ENCODE assay signal across 32 cellular contexts in the genomic region with DNA sequence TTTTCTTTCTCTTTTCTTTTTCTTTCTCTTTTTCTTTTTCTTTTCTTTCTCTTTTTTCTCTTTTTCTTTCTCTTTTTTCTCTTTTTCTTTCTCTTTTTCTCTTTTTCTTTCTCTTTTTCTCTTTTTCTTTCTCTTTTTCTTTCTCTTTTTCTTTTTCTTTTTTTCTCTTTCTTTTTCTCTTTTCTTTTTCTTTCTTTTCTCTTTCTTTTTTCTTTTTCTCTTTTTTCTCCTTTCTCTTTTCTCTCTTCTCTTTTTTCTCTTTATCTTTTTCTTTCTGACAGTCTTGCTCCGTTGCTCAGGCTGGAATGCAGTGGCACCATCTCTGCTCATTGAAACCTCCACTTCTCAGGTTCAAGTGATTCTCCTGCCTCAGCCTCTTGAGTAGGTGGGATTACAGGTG.
"Had no signal": no experiment of that assay in that cellular context is flagged by ENCODE, and none has a peak within 500 bp of the region (broad histone marks: within the 10 kb centered on the region; RNA-seq: fewer than 3 reads in every experiment).

No MANE protein-coding gene starts in this region.

- ATAC-seq: activated T-helper 17 cell treated with anti-CD3 and anti-CD28 coated beads, Interleukin-2, amount 50 U/mL, for 72 hours had no signal

- H3K4me3 Mint-ChIP-seq: activated CD4-positive, alpha-beta T cell treated with anti-CD3 and anti-CD28 coated beads, Interleukin-2, amount 10 ng/mL, durations not matched to agents 24 days and 14 days; activated naive CD8-positive, alpha-beta T cell treated with anti-CD3 and anti-CD28 coated beads for 36 hours; activated T-helper 17 cell treated with anti-CD3 and anti-CD28 coated beads, Interleukin-2, amount 50 U/mL, for 72 hours had no signal

- H3K9me3 Mint-ChIP-seq: activated naive CD8-positive, alpha-beta T cell treated with anti-CD3 and anti-CD28 coated beads for 36 hours; activated T-helper 17 cell treated with anti-CD3 and anti-CD28 coated beads, Interleukin-2, amount 50 U/mL, for 72 hours had no signal

- H3K4me3 ChIP-seq: MG63 had no signal

- H3K27ac Mint-ChIP-seq: activated CD4-positive, alpha-beta T cell treated with anti-CD3 and anti-CD28 coated beads, Interleukin-2, amount 10 ng/mL, durations not matched to agents 24 days and 14 days; activated naive CD8-positive, alpha-beta T cell treated with anti-CD3 and anti-CD28 coated beads for 36 hours; activated T-helper 17 cell treated with anti-CD3 and anti-CD28 coated beads, Interleukin-2, amount 50 U/mL, for 72 hours had no signal

- H3K27me3 ChIP-seq: brain microvascular endothelial cell, MG63 had no signal

- H3K27me3 Mint-ChIP-seq: activated CD4-positive, alpha-beta T cell treated with anti-CD3 and anti-CD28 coated beads, Interleukin-2, amount 10 ng/mL, durations not matched to agents 24 days and 14 days; activated naive CD8-positive, alpha-beta T cell treated with anti-CD3 and anti-CD28 coated beads for 36 hours; activated T-helper 17 cell treated with anti-CD3 and anti-CD28 coated beads, Interleukin-2, amount 50 U/mL, for 72 hours had no signal

- H3K36me3 Mint-ChIP-seq: activated naive CD8-positive, alpha-beta T cell treated with anti-CD3 and anti-CD28 coated beads for 36 hours had no signal

- H3K9me3 ChIP-seq: MG63 had no signal

- H3K4me1 Mint-ChIP-seq: activated CD4-positive, alpha-beta T cell treated with anti-CD3 and anti-CD28 coated beads, Interleukin-2, amount 10 ng/mL, durations not matched to agents 24 days and 14 days; activated naive CD8-positive, alpha-beta T cell treated with anti-CD3 and anti-CD28 coated beads for 36 hours; activated T-helper 17 cell treated with anti-CD3 and anti-CD28 coated beads, Interleukin-2, amount 50 U/mL, for 72 hours had no signal

- H3K27ac ChIP-seq: brain microvascular endothelial cell, VCaP had no signal

- DNase-seq: activated CD4-positive, alpha-beta T cell treated with anti-CD3 and anti-CD28 coated beads, Interleukin-2, amount 10 ng/mL, durations not matched to agents 24 days and 14 days; activated CD4-positive, alpha-beta T cell treated with anti-CD3 and anti-CD28 coated beads, Interleukin-2, amount 50 U/mL, for 4 hours; activated CD8-positive, alpha-beta memory T cell treated with anti-CD3 and anti-CD28 coated beads, Interleukin-2, amount 50 U/mL, for 4 hours; activated effector memory CD4-positive, alpha-beta T cell treated with anti-CD3 and anti-CD28 coated beads, Interleukin-2, amount 50 U/mL, for 16 hours; activated naive CD4-positive, alpha-beta T cell; activated naive CD4-positive, alpha-beta T cell treated with anti-CD3 and anti-CD28 coated beads, Interleukin-2, amount 50 U/mL, for 16 hours; activated naive CD8-positive, alpha-beta T cell treated with anti-CD3 and anti-CD28 coated beads for 36 hours; activated T-cell treated with anti-CD3 and anti-CD28 coated beads, Interleukin-2, amount 50 U/mL, for 48 hours; amniotic stem cell; aorta; brain microvascular endothelial cell; central memory CD4-positive, alpha-beta T cell; Kasumi-1; KG1; MG63; NCI-H1048; NCI-H1105 treated with DMSO at 0.1 percent for 48 hours; NCI-H1436; NCI-H1694; NCI-H1930; NCI-H345; NCI-H510A; NCI-H526; NCI-H748 treated with DMSO at 0.1 percent for 48 hours; OCI-M1; Right ventricle myocardium superior; SW 1271; T-helper 1 cell; T-helper 2 cell; T-helper 9 cell had no signal

- H3K36me3 ChIP-seq: brain microvascular endothelial cell, MG63 had no signal
